ENCODE assay signal across 8 cellular contexts in the genomic region with DNA sequence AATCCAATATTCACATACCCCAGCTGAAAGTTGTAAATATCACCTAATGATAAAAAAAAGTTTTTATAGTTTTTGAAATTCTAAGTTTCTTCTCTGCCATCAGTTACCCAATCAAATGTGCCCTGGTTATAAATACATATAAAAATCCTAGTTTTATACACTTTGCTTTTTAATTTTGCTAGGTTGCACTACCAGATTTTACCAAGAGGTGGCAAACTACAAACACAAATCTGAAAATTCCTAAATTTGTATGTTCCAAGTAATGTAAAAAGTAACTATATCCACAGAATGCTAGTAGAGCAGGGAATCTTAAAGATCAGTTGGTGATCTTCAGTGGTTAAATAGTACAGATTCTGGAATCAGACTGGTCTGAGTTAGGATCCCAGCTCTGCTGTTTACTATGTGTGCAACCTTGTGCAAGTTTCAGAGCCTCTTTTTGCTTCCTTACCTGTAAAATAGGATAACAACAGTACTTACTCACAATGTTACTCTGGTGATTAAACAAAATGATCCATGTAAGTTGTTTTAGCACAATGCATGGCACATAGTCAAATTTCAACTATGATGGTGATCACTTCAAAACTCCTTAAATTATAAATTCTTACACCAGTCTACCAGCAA. TPM values are rescaled to one million over a fixed set of nuclear protein-coding genes. Genes with fewer than 3 reads are reported as not detected.
DNase-seq lines count a peak whose midpoint lies in the region; ATAC-seq and TF ChIP-seq lines count a peak whose summit lies in the region.

No MANE protein-coding gene starts in this region.

- H3K27me3 ChIP-seq in SK-N-SH (ENCODE audit: insufficient read depth), result no peaks in the 10 kb centered on the region
- no peaks in the 10 kb centered on the region for H3K27me3 ChIP-seq in esophagus muscularis mucosa
- no peaks in the 10 kb centered on the region for H3K27me3 ChIP-seq in WERI-Rb-1 (ENCODE audit: insufficient read depth, low read depth, severe bottlenecking)
- H3K27me3 ChIP-seq in effector memory CD4-positive, alpha-beta T cell (replicated peaks; ENCODE audit: control insufficient read depth, insufficient read depth, low read length, poor library complexity, severe bottlenecking), result no peaks in the 10 kb centered on the region

- no peak for TF ChIP-seq POLR2A in esophagus muscularis mucosa (IDR thresholded peaks at IDR 0.05; ENCODE audit: low read depth)

- no peaks in the 10 kb centered on the region for H3K9me2 ChIP-seq in SK-N-SH

- H3K9ac ChIP-seq in SK-N-SH, result no peak overlapping the region

- no peaks in the 10 kb centered on the region for H3K9me3 ChIP-seq in SK-N-SH
- H3K9me3 ChIP-seq in esophagus muscularis mucosa, result no peaks in the 10 kb centered on the region
- no peaks in the 10 kb centered on the region for H3K9me3 ChIP-seq in WERI-Rb-1 (ENCODE audit: severe bottlenecking)
- H3K9me3 ChIP-seq in effector memory CD4-positive, alpha-beta T cell (ENCODE audit: control insufficient read depth, low read length), result no peaks in the 10 kb centered on the region

- intact Hi-C loops in esophagus muscularis mucosa (cut with DNase I), result loop anchor here (2.0 kb wide), 1 partner anchor 201 kb away; no protein-coding TSS in a partner anchor

- no peak; the same call in 1 of the 3 replicates for ATAC-seq in SK-N-SH treated with all-trans-retinoic acid at 6 μM for 48 hours

- peaks cover 4% of the 10 kb centered on the region for H3F3A ChIP-seq in SK-N-SH (replicated peaks; ENCODE audit: insufficient read depth)

- TF ChIP-seq CTCF in SK-N-SH (IDR thresholded peaks at IDR 0.05) (peak; percentile 93), esophagus muscularis mucosa (IDR thresholded peaks at IDR 0.05) (peak; percentile 79 to 92 (median 82)), retinal pigment epithelial cell (conservative IDR thresholded peaks at IDR 0.05; ENCODE audit: low read depth, low read length) (peak; percentile 75), WERI-Rb-1 (IDR thresholded peaks at IDR 0.05; ENCODE audit: low read depth, low read length) (no peak)

- H3K4me1 ChIP-seq in SK-N-SH (ENCODE audit: control insufficient read depth in 1 of 2, insufficient read depth in 2 of 2, low read depth in 1 of 2, low read length in 1 of 2) (no peaks in the 10 kb centered on the region), esophagus muscularis mucosa (peaks cover 18 to 27% (median 23%) of the 10 kb centered on the region in 4 donors)
- no peaks in the 10 kb centered on the region for H3K4me1 ChIP-seq in effector memory CD4-positive, alpha-beta T cell (ENCODE audit: control insufficient read depth, insufficient read depth, low read length, poor library complexity, severe bottlenecking)

- H3K27ac ChIP-seq in SK-N-SH (ENCODE audit: low read depth in 2 of 2, low read length in 1 of 2), result no peak overlapping the region
- no peak overlapping the region for H3K27ac ChIP-seq in esophagus muscularis mucosa (replicated peaks in 1 of 4)
- H3K27ac ChIP-seq in WERI-Rb-1, result no peak overlapping the region
- H3K27ac ChIP-seq in effector memory CD4-positive, alpha-beta T cell (ENCODE audit: insufficient read depth, low read length, poor library complexity, severe bottlenecking), result no peak overlapping the region

- POLR2A ChIA-PET in SK-N-SH (lab: Yijun Ruan, JAX), result no interaction called here

- no peak for TF ChIP-seq EP300 in SK-N-SH (IDR thresholded peaks at IDR 0.05; ENCODE audit: borderline replicate concordance in 1 of 2, low read depth in 1 of 2, low read length in 1 of 2)
- no peak for TF ChIP-seq EP300 in esophagus muscularis mucosa (IDR thresholded peaks at IDR 0.05)

- H3K36me3 ChIP-seq in SK-N-SH (replicated peaks in 1 of 2; ENCODE audit: control insufficient read depth in 1 of 2, insufficient read depth in 2 of 2, low read length in 1 of 2) (peaks cover 0 to 6% of the 10 kb centered on the region in 2 experiments), esophagus muscularis mucosa (peaks cover 0 to 4% (median 0%) of the 10 kb centered on the region in 4 donors), WERI-Rb-1 (peaks cover 7% of the 10 kb centered on the region)
- peaks cover 5% of the 10 kb centered on the region for H3K36me3 ChIP-seq in effector memory CD4-positive, alpha-beta T cell (ENCODE audit: control insufficient read depth, insufficient read depth, low read length)

- TF ChIP-seq RAD21 in SK-N-SH (IDR thresholded peaks at IDR 0.05; ENCODE audit: low read length), result peak; percentile 73

- H4K20me1 ChIP-seq in SK-N-SH (ENCODE audit: insufficient read depth), result peaks cover 11% of the 10 kb centered on the region

- no peak overlapping the region for H3K4me2 ChIP-seq in SK-N-SH

- no peak overlapping the region for H2AFZ ChIP-seq in SK-N-SH (ENCODE audit: low read depth)

- H3K4me3 ChIP-seq in SK-N-SH (ENCODE audit: low read depth in 2 of 2, low read length in 1 of 2) (no peak overlapping the region; a peak in 1 of 4 replicates), esophagus muscularis mucosa (no peak overlapping the region), retinal pigment epithelial cell (ENCODE audit: low read length) (no peak overlapping the region), WERI-Rb-1 (ENCODE audit: low read depth, low read length) (no peak overlapping the region)
- H3K4me3 ChIP-seq in effector memory CD4-positive, alpha-beta T cell (ENCODE audit: insufficient read depth, low read depth, low read length, poor library complexity, severe bottlenecking), result no peak overlapping the region

- CTCF ChIA-PET in SK-N-SH (lab: Yijun Ruan, JAX), result interaction anchor here (0.6 to 7.8 kb wide), 24 partner anchors 9 to 1644 kb away, joined by 3 to 58 read pairs (median 5); no protein-coding TSS in a partner anchor

- H3K79me2 ChIP-seq in SK-N-SH (ENCODE audit: insufficient read depth), result peaks cover 95% of the 10 kb centered on the region

- DNase-seq in SK-N-SH (peak; percentile 17), OCI-M1 (lab: John Stamatoyannopoulos, UW) (peak; percentile 63), esophagus muscularis mucosa (ENCODE audit: extremely low spot score) (no peak), retinal pigment epithelial cell (ENCODE audit: low read depth) (no peak), WERI-Rb-1 (no peak), NCI-H2196 (lab: John Stamatoyannopoulos, UW; ENCODE audit: unreplicated experiment) (no peak)
- no peak for DNase-seq in effector memory CD4-positive, alpha-beta T cell

TF ChIP-seq in SK-N-SH, 30 proteins besides CTCF, POLR2A, EP300 and RAD21 (continues in another document):
- TF ChIP-seq SIN3A (IDR thresholded peaks at IDR 0.05; ENCODE audit: borderline replicate concordance, low read depth, low read length) (no peak), FOSL2 (IDR thresholded peaks at IDR 0.05; ENCODE audit: borderline replicate concordance, low read depth) (no peak), POLR2AphosphoS5 (IDR thresholded peaks at IDR 0.05; ENCODE audit: low read depth, low read length) (no peak)
- TF ChIP-seq, protein P1, sequence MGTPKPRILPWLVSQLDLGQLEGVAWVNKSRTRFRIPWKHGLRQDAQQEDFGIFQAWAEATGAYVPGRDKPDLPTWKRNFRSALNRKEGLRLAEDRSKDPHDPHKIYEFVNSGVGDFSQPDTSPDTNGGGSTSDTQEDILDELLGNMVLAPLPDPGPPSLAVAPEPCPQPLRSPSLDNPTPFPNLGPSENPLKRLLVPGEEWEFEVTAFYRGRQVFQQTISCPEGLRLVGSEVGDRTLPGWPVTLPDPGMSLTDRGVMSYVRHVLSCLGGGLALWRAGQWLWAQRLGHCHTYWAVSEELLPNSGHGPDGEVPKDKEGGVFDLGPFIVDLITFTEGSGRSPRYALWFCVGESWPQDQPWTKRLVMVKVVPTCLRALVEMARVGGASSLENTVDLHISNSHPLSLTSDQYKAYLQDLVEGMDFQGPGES (IDR thresholded peaks at IDR 0.05; ENCODE audit: low read depth, low read length), result no peak

TF ChIP-seq in SK-N-SH treated with all-trans-retinoic acid at 6 μM for 48 hours, 23 proteins besides CTCF, POLR2A, EP300 and RAD21 (continues in another document):
- TF ChIP-seq RARB (CRISPR knock-in tag; IDR thresholded peaks at IDR 0.05) (no peak), ZNF8 (CRISPR knock-in tag; IDR thresholded peaks at IDR 0.05) (no peak), ZC3H10 (CRISPR knock-in tag; IDR thresholded peaks at IDR 0.05) (no peak)
- TF ChIP-seq, protein P2, sequence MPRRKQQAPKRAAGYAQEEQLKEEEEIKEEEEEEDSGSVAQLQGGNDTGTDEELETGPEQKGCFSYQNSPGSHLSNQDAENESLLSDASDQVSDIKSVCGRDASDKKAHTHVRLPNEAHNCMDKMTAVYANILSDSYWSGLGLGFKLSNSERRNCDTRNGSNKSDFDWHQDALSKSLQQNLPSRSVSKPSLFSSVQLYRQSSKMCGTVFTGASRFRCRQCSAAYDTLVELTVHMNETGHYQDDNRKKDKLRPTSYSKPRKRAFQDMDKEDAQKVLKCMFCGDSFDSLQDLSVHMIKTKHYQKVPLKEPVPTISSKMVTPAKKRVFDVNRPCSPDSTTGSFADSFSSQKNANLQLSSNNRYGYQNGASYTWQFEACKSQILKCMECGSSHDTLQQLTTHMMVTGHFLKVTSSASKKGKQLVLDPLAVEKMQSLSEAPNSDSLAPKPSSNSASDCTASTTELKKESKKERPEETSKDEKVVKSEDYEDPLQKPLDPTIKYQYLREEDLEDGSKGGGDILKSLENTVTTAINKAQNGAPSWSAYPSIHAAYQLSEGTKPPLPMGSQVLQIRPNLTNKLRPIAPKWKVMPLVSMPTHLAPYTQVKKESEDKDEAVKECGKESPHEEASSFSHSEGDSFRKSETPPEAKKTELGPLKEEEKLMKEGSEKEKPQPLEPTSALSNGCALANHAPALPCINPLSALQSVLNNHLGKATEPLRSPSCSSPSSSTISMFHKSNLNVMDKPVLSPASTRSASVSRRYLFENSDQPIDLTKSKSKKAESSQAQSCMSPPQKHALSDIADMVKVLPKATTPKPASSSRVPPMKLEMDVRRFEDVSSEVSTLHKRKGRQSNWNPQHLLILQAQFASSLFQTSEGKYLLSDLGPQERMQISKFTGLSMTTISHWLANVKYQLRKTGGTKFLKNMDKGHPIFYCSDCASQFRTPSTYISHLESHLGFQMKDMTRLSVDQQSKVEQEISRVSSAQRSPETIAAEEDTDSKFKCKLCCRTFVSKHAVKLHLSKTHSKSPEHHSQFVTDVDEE (CRISPR knock-in tag; IDR thresholded peaks at IDR 0.05), result no peak

RNA-seq across cellular contexts. Expression of a gene that starts 11.0 kb away (rescaled TPM):
- polyA plus RNA-seq in SK-N-SH (2012; rRNA removed), result 5.1 and 7.9 TPM in 2 replicates
- 8.0 and 9.2 TPM in 2 replicates for polyA plus RNA-seq in SK-N-SH (2012; cell fraction: cytosol; rRNA removed)
- 5.4 and 12.5 TPM in 2 replicates for polyA plus RNA-seq in SK-N-SH (2012; cell fraction: nucleus; rRNA removed)
- 10 to 100 TPM; 27.9 to 39.9 (median 33.9) TPM for total RNA-seq in esophagus muscularis mucosa

Comparison
In these comparisons a context has a peak if more than half of its experiments do, and no peak if none do; other contexts are left out.
1. DNase-seq: peak in SK-N-SH (single experiment) and OCI-M1 (single experiment); none in esophagus muscularis mucosa (single experiment), retinal pigment epithelial cell (single experiment), WERI-Rb-1 (single experiment), NCI-H2196 (single experiment) and effector memory CD4-positive, alpha-beta T cell (0 of 3).